In the genomic region with DNA sequence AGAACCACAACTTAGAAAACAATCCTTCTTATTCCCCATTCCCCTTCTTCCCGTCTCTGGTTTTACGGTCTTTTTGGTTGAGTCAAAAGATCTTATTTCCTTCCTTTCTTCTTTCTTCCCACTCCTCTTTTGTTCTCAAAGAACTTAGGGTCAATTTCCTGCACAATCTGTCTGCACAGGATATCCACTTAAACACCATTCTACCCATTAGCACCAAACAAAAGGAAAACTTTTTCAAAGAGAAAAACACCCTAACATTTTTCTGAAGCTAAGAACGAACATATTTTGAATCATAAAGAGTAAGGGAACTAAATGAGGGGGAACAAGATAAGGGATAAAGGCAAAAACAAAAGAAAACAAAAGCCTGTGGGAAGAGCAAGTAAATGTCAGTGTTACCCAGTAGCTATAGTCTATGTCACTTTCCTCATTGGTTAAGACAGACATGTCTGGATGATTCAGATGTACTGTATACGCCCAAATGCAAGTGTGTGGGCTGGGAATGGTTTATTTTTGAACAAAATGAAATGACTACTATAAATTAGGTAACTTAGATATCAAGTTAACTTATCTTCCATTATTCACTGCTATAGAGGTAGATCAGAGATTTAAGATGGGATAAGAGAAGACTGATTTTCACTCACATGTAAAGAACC, we compare ENCODE assay signal across 8 cellular contexts. TPM values are rescaled to one million over a fixed set of nuclear protein-coding genes. Genes with fewer than 3 reads are reported as not detected.
DNase-seq lines count a peak whose midpoint lies in the region; ATAC-seq and TF ChIP-seq lines count a peak whose summit lies in the region.

No MANE protein-coding gene starts in this region.

- H3K27ac Mint-ChIP-seq in CD4-positive, alpha-beta T cell, result peak overlapping the region; percentile 79

- no peak for DNase-seq in CD4-positive, alpha-beta T cell
- DNase-seq in MG63 (peak; percentile 28), astrocyte of the spinal cord (ENCODE audit: low read depth, low spot score) (peak; percentile 85), myocyte (ENCODE audit: low read depth) (peak; percentile 51), occipital lobe (lab: John Stamatoyannopoulos, UW) (no peak), WERI-Rb-1 (no peak)

- intact Hi-C loops in CD4-positive, alpha-beta T cell (cut with DNase I, micrococcal nuclease), result no loop called here

- H3K36me3 ChIP-seq in MG63 (peaks cover 26% of the 10 kb centered on the region), WERI-Rb-1 (peaks cover 19% of the 10 kb centered on the region)

- peak; percentile 59 for ATAC-seq in CD4-positive, alpha-beta T cell (ENCODE audit: poor library complexity)
- ATAC-seq in HG02678 (IDR thresholded peaks at IDR 0.05; ENCODE audit: unreplicated experiment) (no peak), GM18519 (IDR thresholded peaks at IDR 0.05; ENCODE audit: low FRiP score, unreplicated experiment) (no peak)

- in situ Hi-C loops in astrocyte of the spinal cord (cut with HindIII; ENCODE audit: low sequenced_read_pairs), result no loop called here

- TF ChIP-seq CTCF in CD4-positive, alpha-beta T cell (IDR thresholded peaks at IDR 0.05), result no peak
- TF ChIP-seq CTCF in astrocyte of the spinal cord (IDR thresholded peaks at IDR 0.05; ENCODE audit: low read depth, low read length), result no peak
- TF ChIP-seq CTCF in WERI-Rb-1 (IDR thresholded peaks at IDR 0.05; ENCODE audit: low read depth, low read length), result no peak

- H3K27ac ChIP-seq in CD4-positive, alpha-beta T cell (ENCODE audit: low read depth, low read length), result no peak overlapping the region
- no peak overlapping the region for H3K27ac ChIP-seq in WERI-Rb-1

- H3K9me3 Mint-ChIP-seq in CD4-positive, alpha-beta T cell, result no peaks in the 10 kb centered on the region

- no peaks in the 10 kb centered on the region for H3K27me3 Mint-ChIP-seq in CD4-positive, alpha-beta T cell

- POLR2A ChIA-PET in CD4-positive, alpha-beta T cell (lab: Charles Lee), result interaction anchor here (1.3 kb wide), 1 partner anchor 152 kb away, joined by 6 read pairs; a partner anchor contains a TSS

- H3K27me3 ChIP-seq in CD4-positive, alpha-beta T cell (ENCODE audit: control insufficient read depth, insufficient read depth, low read length), result no peaks in the 10 kb centered on the region
- no peaks in the 10 kb centered on the region for H3K27me3 ChIP-seq in MG63
- no peaks in the 10 kb centered on the region for H3K27me3 ChIP-seq in WERI-Rb-1 (ENCODE audit: insufficient read depth, low read depth, severe bottlenecking)

- peak overlapping the region; percentile 25 for H3K4me3 Mint-ChIP-seq in CD4-positive, alpha-beta T cell

- no peaks in the 10 kb centered on the region for H3K9me3 ChIP-seq in CD4-positive, alpha-beta T cell (ENCODE audit: control insufficient read depth, low read length)
- H3K9me3 ChIP-seq in MG63 (no peaks in the 10 kb centered on the region), WERI-Rb-1 (ENCODE audit: severe bottlenecking) (peaks cover 10% of the 10 kb centered on the region)

- H3K36me3 Mint-ChIP-seq in CD4-positive, alpha-beta T cell (ENCODE audit: low read depth), result peaks cover 9% of the 10 kb centered on the region

- H3K4me1 Mint-ChIP-seq in CD4-positive, alpha-beta T cell (ENCODE audit: low read depth), result peaks cover 54% of the 10 kb centered on the region

- CTCF ChIA-PET in CD4-positive, alpha-beta T cell (lab: Charles Lee), result interaction anchor here (0.9 to 1.2 kb wide), 2 partner anchors 21 to 39 kb away, joined by 3 to 4 read pairs; no protein-coding TSS in a partner anchor

- H3K4me3 ChIP-seq in MG63 (peak overlapping the region; percentile 59), astrocyte of the spinal cord (ENCODE audit: low read depth, low read length) (peak overlapping the region; percentile 85), WERI-Rb-1 (ENCODE audit: low read depth, low read length) (no peak overlapping the region)

RNA-seq across cellular contexts. Expression of a gene that starts 59.8 kb away (rescaled TPM):
- 10 to 100 TPM; 17.2 TPM for total RNA-seq in CD4-positive, alpha-beta T cell
- total RNA-seq in MG63 (2014; rRNA removed; shearing (Covaris generic); ENCODE audit: low replicate concordance), result 56.3 and 102 TPM in 2 replicates
- total RNA-seq in myocyte (64.2 and 94.8 TPM in 2 replicates), occipital lobe (15.9 TPM)
- polyA plus RNA-seq in myocyte (2012), result 38.8 TPM

Comparison
In these comparisons a context has a peak if more than half of its experiments do, and no peak if none do; other contexts are left out.
1. DNase-seq: peak in MG63 (single experiment), astrocyte of the spinal cord (single experiment) and myocyte (single experiment); none in CD4-positive, alpha-beta T cell (0 of 10), occipital lobe (single experiment) and WERI-Rb-1 (single experiment).